Comparison of ENCODE assay signal across 19 cellular contexts in genomic region chr20:44742304-44743079, GRCh38. TPM values are rescaled to one million over a fixed set of nuclear protein-coding genes. Genes with fewer than 3 reads are reported as not detected.
"Had no signal": no experiment of that assay in that cellular context is flagged by ENCODE, and none has a peak within 500 bp of the region (broad histone marks: within the 10 kb centered on the region; RNA-seq: fewer than 3 reads in every experiment).

No MANE protein-coding gene starts in this region.

- H3K36me3 ChIP-seq: suprapubic skin, upper lobe of right lung had no signal

- H3K4me3 ChIP-seq: SK-N-MC, suprapubic skin, upper lobe of right lung had no signal

- H3K27me3 ChIP-seq: suprapubic skin had no signal

- H3K9me3 ChIP-seq: suprapubic skin, upper lobe of right lung had no signal

- DNase-seq: activated B cell treated with CpG ODN at 0.5 μM for 24 hours; activated CD4-positive, alpha-beta memory T cell treated with anti-CD3 and anti-CD28 coated beads, Interleukin-2, amount 10 ng/mL, durations not matched to agents 7 days and 5 days; activated CD4-positive, alpha-beta T cell treated with anti-CD3 and anti-CD28 coated beads for 48 hours; activated CD8-positive, alpha-beta memory T cell treated with anti-CD3 and anti-CD28 coated beads, Interleukin-2, amount 10 ng/mL, durations not matched to agents 7 days and 5 days; activated naive CD4-positive, alpha-beta T cell; activated naive CD8-positive, alpha-beta T cell treated with anti-CD3 and anti-CD28 coated beads for 36 hours; cerebellar nuclear complex; effector CD4-positive, alpha-beta T cell; T-cell; upper lobe of right lung had no signal

- ATAC-seq: activated CD8-positive, alpha-beta memory T cell treated with anti-CD3 and anti-CD28 coated beads, Interleukin-2, amount 10 ng/mL, durations not matched to agents 7 days and 5 days; activated T-helper 17 cell treated with anti-CD3 and anti-CD28 coated beads, Interleukin-2, amount 50 U/mL, for 72 hours; esophagus mucosa; right cardiac atrium; T-cell; upper lobe of right lung had no signal

- H3K27ac ChIP-seq: SK-N-MC, suprapubic skin, upper lobe of right lung had no signal

RNA-seq across cellular contexts. Expression of gene KCNK15, which starts 3.2 kb away (rescaled TPM):
- total RNA-seq: activated CD4-positive, alpha-beta memory T cell treated with anti-CD3 and anti-CD28 coated beads, Interleukin-2, amount 10 ng/mL, durations not matched to agents 7 days and 5 days; activated CD8-positive, alpha-beta memory T cell treated with anti-CD3 and anti-CD28 coated beads, Interleukin-2, amount 10 ng/mL, durations not matched to agents 7 days and 5 days; myocyte; neural crest cell had no signal

RNA-seq across cellular contexts. Expression of gene CCN5, which starts 27.3 kb away (rescaled TPM):
- total RNA-seq: activated B cell treated with CpG ODN at 0.5 μM for 24 hours; activated CD4-positive, alpha-beta memory T cell treated with anti-CD3 and anti-CD28 coated beads, Interleukin-2, amount 10 ng/mL, durations not matched to agents 7 days and 5 days; activated CD8-positive, alpha-beta memory T cell treated with anti-CD3 and anti-CD28 coated beads, Interleukin-2, amount 10 ng/mL, durations not matched to agents 7 days and 5 days; activated naive CD8-positive, alpha-beta T cell treated with anti-CD3 and anti-CD28 coated beads for 36 hours; activated T-helper 17 cell treated with anti-CD3 and anti-CD28 coated beads, Interleukin-2, amount 50 U/mL, for 72 hours; neural crest cell; progenitor cell of endocrine pancreas; skeletal muscle tissue had no signal
